10 cellular contexts compared by ENCODE assay signal in genomic region chr12:51424094-51424661, GRCh38. TPM values are rescaled to one million over a fixed set of nuclear protein-coding genes. Genes with fewer than 3 reads are reported as not detected.
DNase-seq lines count a peak whose midpoint lies in the region; ATAC-seq, FAIRE-seq and TF ChIP-seq lines count a peak whose summit lies in the region.
"Had no signal": no experiment of that assay in that cellular context is flagged by ENCODE, and none has a peak within 500 bp of the region (broad histone marks: within the 10 kb centered on the region; RNA-seq: fewer than 3 reads in every experiment).

No MANE protein-coding gene starts in this region.

- BruUV-seq in A673 (replicated peaks; lab: Mats Ljungman, UMichigan) = no TSS peak
- no TSS peak for BruUV-seq in GM12878 (replicated peaks; lab: Mats Ljungman, UMichigan)

- H3K4me2 ChIP-seq in GM12878 (ENCODE audit: control insufficient read depth, insufficient read depth) = peak overlapping the region; percentile 68

- H3K9me3 Mint-ChIP-seq in naive B cell = no peaks in the 10 kb centered on the region

- SMC1A ChIA-PET in GM12878 (lab: Charles Lee; ENCODE audit: uncharacterized antibody, unreplicated experiment) = interaction anchor here (0.7 to 1.3 kb wide), 7 partner anchors 38 to 109 kb away, joined by 3 to 6 read pairs (median 3); no protein-coding TSS in a partner anchor

- intact Hi-C loops in A673 (cut with micrococcal nuclease; ENCODE audit: unreplicated experiment) (loop anchor here (2.0 kb wide), 1 partner anchor 401 kb away; no protein-coding TSS in a partner anchor), GM12878 (cut with micrococcal nuclease; ENCODE audit: unreplicated experiment) (loop anchor here (5.0 to 10.0 kb wide), 2 partner anchors 168 to 561 kb away; partner anchors contain the start of gene SCN8A)

- H3K27ac Mint-ChIP-seq in naive B cell = peak overlapping the region in 5 of 6 donors; percentile 21 to 92 (median 76)

- DNase-seq in A673 (ENCODE audit: low spot score) = no peak
- no peak for DNase-seq in HFF-Myc (ENCODE audit: extremely low read depth, low read depth)
- no peak for DNase-seq in GM12878 (ENCODE audit: low read depth, low spot score)
- no peak for DNase-seq in naive B cell
- no peak for DNase-seq in glomerular visceral epithelial cell (ENCODE audit: extremely low spot score)

- H3K4me3 Mint-ChIP-seq in naive B cell = peak overlapping the region; percentile 79 to 88 (median 84)

- H3K27me3 Mint-ChIP-seq in naive B cell = no peaks in the 10 kb centered on the region

- TF ChIP-seq EP300 in GM12878 (IDR thresholded peaks at IDR 0.05; ENCODE audit: borderline replicate concordance in 1 of 2, control insufficient read depth in 1 of 2, low read depth in 2 of 2, low read length in 2 of 2) = no peak

- in situ Hi-C loops in GM12878 (cut with MboI) = loop anchor here (5.0 to 10.0 kb wide), 2 partner anchors 103 to 451 kb away; no protein-coding TSS in a partner anchor

- CTCF ChIA-PET in A673 (lab: Charles Lee) (interaction anchor here (0.8 kb wide), 1 partner anchor 451 kb away, joined by 4 read pairs; no protein-coding TSS in a partner anchor), GM12878 (lab: Yijun Ruan, JAX) (interaction anchor here (0.9 to 14.2 kb wide), 6 partner anchors 9 to 108 kb away, joined by 3 to 183 read pairs (median 6); no protein-coding TSS in a partner anchor)

- no peak for TF ChIP-seq CTCF in A673 (conservative IDR thresholded peaks at IDR 0.05; ENCODE audit: low read depth, low read length)
- no peak for TF ChIP-seq CTCF in HFF-Myc (IDR thresholded peaks at IDR 0.05; ENCODE audit: low read depth, low read length, missing control alignments)
- TF ChIP-seq CTCF in GM12878 (IDR thresholded peaks at IDR 0.05 in 2 of 3, conservative IDR thresholded peaks at IDR 0.05 in 1 of 3; ENCODE audit: control insufficient read depth in 2 of 3, extremely low read depth in 1 of 3, insufficient read depth in 1 of 3, low read depth in 3 of 3, low read length in 3 of 3) = no peak

- no peaks in the 10 kb centered on the region for H3K36me3 ChIP-seq in A673 (ENCODE audit: insufficient read depth, low read length, poor library complexity, severe bottlenecking)
- H3K36me3 ChIP-seq in GM12878 (ENCODE audit: control insufficient read depth in 2 of 2, insufficient read depth in 2 of 2, low read length in 1 of 2) = no peaks in the 10 kb centered on the region

- no peaks in the 10 kb centered on the region for H4K20me1 ChIP-seq in GM12878 (ENCODE audit: control insufficient read depth, insufficient read depth)

- RAD21 ChIA-PET in GM12878 (lab: Charles Lee; ENCODE audit: unreplicated experiment) = interaction anchor here (1.1 to 2.0 kb wide), 3 partner anchors 104 to 253 kb away, joined by 3 to 6 read pairs (median 4); no protein-coding TSS in a partner anchor

- no peak overlapping the region for H3K27ac ChIP-seq in A673 (ENCODE audit: low read depth, low read length, poor library complexity, severe bottlenecking)
- no peak overlapping the region for H3K27ac ChIP-seq in GM12878 (ENCODE audit: control insufficient read depth, insufficient read depth)
- H3K27ac ChIP-seq: RWPE1 had no signal

- H2AFZ ChIP-seq in GM12878 (ENCODE audit: control insufficient read depth, low read depth, low read length) = peak overlapping the region; percentile 90

- ATAC-seq in GM12878 (no peak), naive B cell (ENCODE audit: low read depth in 2 of 2) (no peak), HG02763 (IDR thresholded peaks at IDR 0.05; ENCODE audit: unreplicated experiment) (no peak), HG03039 (IDR thresholded peaks at IDR 0.05; ENCODE audit: unreplicated experiment) (no peak), HG03045 (IDR thresholded peaks at IDR 0.05; ENCODE audit: unreplicated experiment) (no peak)

- no peaks in the 10 kb centered on the region for H3K36me3 Mint-ChIP-seq in naive B cell

- FAIRE-seq in GM12878 (lab: Jason Lieb, UNC) = peak; percentile 76
- FAIRE-seq: colon had no signal

- H3K4me1 Mint-ChIP-seq in naive B cell = peaks cover 21 to 37% (median 37%) of the 10 kb centered on the region in 3 donors

- POLR2A ChIA-PET in A673 (lab: Charles Lee; ENCODE audit: low non-redundant PET) (no interaction called here), GM12878 (lab: Charles Lee) (no interaction called here)

- H3K9me3 ChIP-seq in A673 (ENCODE audit: low read depth, low read length, poor library complexity, severe bottlenecking) (no peaks in the 10 kb centered on the region), GM12878 (replicated peaks; ENCODE audit: control insufficient read depth, insufficient read depth, low read length) (no peaks in the 10 kb centered on the region)

- TF ChIP-seq RAD21 in GM12878 (IDR thresholded peaks at IDR 0.05; ENCODE audit: insufficient read depth, low read depth, low read length) = no peak

- H3K4me3 ChIP-seq in A673 (ENCODE audit: low read depth, low read length, poor library complexity, severe bottlenecking) = peak overlapping the region; percentile 40
- H3K4me3 ChIP-seq in HFF-Myc (replicated peaks; ENCODE audit: low read depth, low read length) = peak overlapping the region; percentile 54
- peak overlapping the region; percentile 71 for H3K4me3 ChIP-seq in GM12878

- H3K4me1 ChIP-seq in A673 (ENCODE audit: insufficient read depth, low read length, poor library complexity, severe bottlenecking) (peaks cover 8% of the 10 kb centered on the region), GM12878 (ENCODE audit: control insufficient read depth, insufficient read depth, low read length) (peaks cover 3% of the 10 kb centered on the region; the same call in 1 of the 2 replicates)

- H3K27me3 ChIP-seq in A673 (replicated peaks; ENCODE audit: insufficient read depth, low read depth, low read length, poor library complexity) (peaks cover 9% of the 10 kb centered on the region), GM12878 (replicated peaks in 1 of 2; ENCODE audit: control insufficient read depth in 2 of 2, insufficient read depth in 2 of 2, low read length in 1 of 2) (no peaks in the 10 kb centered on the region)

- no peak overlapping the region for H3K9ac ChIP-seq in GM12878 (ENCODE audit: control insufficient read depth, insufficient read depth, low read length)

- no peak for TF ChIP-seq POLR2A in GM12878 (IDR thresholded peaks at IDR 0.05; ENCODE audit: low read depth, low read length)

- 40% methylated on average over 10 of the region's 10 CpGs for WGBS in GM12878 (ENCODE audit: insufficient coverage, insufficient replicate concordance, low lambda C conversion rate, missing lambda C conversion rate)

- H3K79me2 ChIP-seq in GM12878 (ENCODE audit: control insufficient read depth, insufficient read depth, low read length) = no peaks in the 10 kb centered on the region

TF ChIP-seq in GM12878, 131 proteins besides CTCF, POLR2A, EP300 and RAD21 (continues in another document):
- TF ChIP-seq SRF (IDR thresholded peaks at IDR 0.05; ENCODE audit: low read depth in 2 of 2, low read length in 2 of 2) = no peak
- TF ChIP-seq RCOR1 (conservative IDR thresholded peaks at IDR 0.05; ENCODE audit: low read depth, low read length) = no peak
- no peak for TF ChIP-seq ZNF217 (IDR thresholded peaks at IDR 0.05)

RNA-seq across cellular contexts. Expression of gene SLC4A8, which starts 0.5 kb away (rescaled TPM):
- total RNA-seq in A673 (2021) (0.73 and 1.1 TPM in 2 replicates), GM12878 (2014; rRNA removed) (4.4 and 5.3 TPM in 2 replicates), GM12878 (2014; rRNA removed; fragmentation: Illumina TruSeq; extraction: Trizol) (3.8 and 4.5 TPM in 2 replicates), GM12878 (2021) (7.7 and 10.7 TPM in 2 replicates)
- 17.9 and 20.2 TPM in 2 replicates for total RNA-seq in GM12878 (2013; cell fraction: nucleolus; rRNA removed)
- polyA plus RNA-seq in GM12878 (2011; ENCODE audit: low read depth) = 1.5 TPM
- polyA plus RNA-seq in GM12878 (2011; rRNA removed) (2.7 and 2.9 TPM in 2 replicates), GM12878 (2014; fragmentation: Illumina TruSeq; extraction: Trizol) (4.1 and 6.3 TPM in 2 replicates), GM12878 (2014; fragmentation: Nextera tagmentation; extraction: Ambion mirVana) (1 to 10 TPM; 1.4 to 2.0 TPM), GM12878 (2014; rRNA removed) (5.6 and 6.3 TPM in 2 replicates), GM12878 (2016; fragmentation: Nextera tagmentation; extraction: Ambion mirVana) (1 to 10 TPM; 2.7 to 3.4 TPM), naive B cell (ENCODE audit: low read depth in 6 of 6) (1 to 10 TPM in 4 of 6 donors, under 1 TPM in 2; 0.34 to 6.2 (median 1.6) TPM)
- polyA plus RNA-seq in GM12878 (2011; cell fraction: cytosol; rRNA removed) = 2.2 and 2.9 TPM in 2 replicates
- 2.2 and 4.6 TPM in 2 replicates for polyA plus RNA-seq in GM12878 (2011; cell fraction: nucleus; rRNA removed)
- polyA plus RNA-seq in GM12878 (2012) = 1.8 and 3.2 TPM in 2 replicates
- polyA minus RNA-seq in GM12878 (2011; rRNA and poly(A)+ RNA removed) = 2.9 and 4.4 TPM in 2 replicates
- polyA minus RNA-seq in GM12878 (2011; cell fraction: cytosol; rRNA and poly(A)+ RNA removed) = 0.52 and 0.94 TPM in 2 replicates
- 1.8 and 3.6 TPM in 2 replicates for polyA minus RNA-seq in GM12878 (2011; cell fraction: nucleus; rRNA and poly(A)+ RNA removed)

RNA-seq across cellular contexts. Expression of gene GALNT6, which starts 33.0 kb away (rescaled TPM):
- total RNA-seq in A673 (2021) = 0.24 and 0.26 TPM in 2 replicates
- total RNA-seq in GM12878 (2013; cell fraction: nucleolus; rRNA removed) = 77.3 and 94.1 TPM in 2 replicates
- total RNA-seq in GM12878 (2014; rRNA removed) = 34.6 and 37.2 TPM in 2 replicates
- total RNA-seq in GM12878 (2014; rRNA removed; fragmentation: Illumina TruSeq; extraction: Trizol) = 21.7 and 25.5 TPM in 2 replicates
- 31.5 and 40.4 TPM in 2 replicates for total RNA-seq in GM12878 (2021)
- polyA plus RNA-seq in GM12878 (2011; ENCODE audit: low read depth) = 7.5 TPM
- polyA plus RNA-seq in GM12878 (2011; rRNA removed) = 8.3 and 16.2 TPM in 2 replicates
- 17.2 and 19.6 TPM in 2 replicates for polyA plus RNA-seq in GM12878 (2011; cell fraction: cytosol; rRNA removed)
- polyA plus RNA-seq in GM12878 (2011; cell fraction: nucleus; rRNA removed) = 13.5 and 21.7 TPM in 2 replicates
- polyA plus RNA-seq in GM12878 (2012) = 11.7 and 13.3 TPM in 2 replicates
- polyA plus RNA-seq in GM12878 (2014; fragmentation: Illumina TruSeq; extraction: Trizol) = 26.2 and 26.3 TPM in 2 replicates
- 10 to 100 TPM in 1 of 2 experiments, 1 to 10 TPM in 1; 6.6 to 11.4 TPM for polyA plus RNA-seq in GM12878 (2014; fragmentation: Nextera tagmentation; extraction: Ambion mirVana)
- polyA plus RNA-seq in GM12878 (2014; rRNA removed) = 18.6 and 28.0 TPM in 2 replicates
- 10 to 100 TPM; 18.2 to 21.8 TPM for polyA plus RNA-seq in GM12878 (2016; fragmentation: Nextera tagmentation; extraction: Ambion mirVana)
- polyA minus RNA-seq in GM12878 (2011; rRNA and poly(A)+ RNA removed) = 18.1 and 26.0 TPM in 2 replicates
- 3.6 and 5.0 TPM in 2 replicates for polyA minus RNA-seq in GM12878 (2011; cell fraction: cytosol; rRNA and poly(A)+ RNA removed)
- 15.0 and 28.4 TPM in 2 replicates for polyA minus RNA-seq in GM12878 (2011; cell fraction: nucleus; rRNA and poly(A)+ RNA removed)
- 10 to 100 TPM in 5 of 6 donors, 1 to 10 TPM in 1; 3.3 to 25.6 (median 13.2) TPM for polyA plus RNA-seq in naive B cell (ENCODE audit: low read depth in 6 of 6)

Comparison
In these comparisons a context has a peak if more than half of its experiments do, and no peak if none do; other contexts are left out.
1. RNA of gene GALNT6, which starts 33.0 kb away (total RNA-seq): 21.7 to 94.1 TPM in GM12878; 0.24 to 0.26 TPM in A673; every median in the first group is over 10 times any median in the second.
2. Peak in every context shown above with its lines, with median percentiles within 50 percentile points of each other: H3K4me3 ChIP-seq.